Comparison of ENCODE assay signal across 12 cellular contexts in genomic region chr19:11361037-11361770, GRCh38. TPM values are rescaled to one million over a fixed set of nuclear protein-coding genes. Genes with fewer than 3 reads are reported as not detected.
A peak's percentile ranks its signal among the peaks of the same experiment; 100 is the strongest.
DNase-seq lines count a peak whose midpoint lies in the region; ATAC-seq, FAIRE-seq and TF ChIP-seq lines count a peak whose summit lies in the region.
"Had no signal": no experiment of that assay in that cellular context is flagged by ENCODE, and none has a peak within 500 bp of the region (broad histone marks: within the 10 kb centered on the region; RNA-seq: fewer than 3 reads in every experiment).

No MANE protein-coding gene starts in this region.

- H3K36me3 ChIP-seq in ectodermal cell (ENCODE audit: control insufficient read depth, insufficient read depth, low read length), result no peaks in the 10 kb centered on the region
- peaks cover 48% of the 10 kb centered on the region for H3K36me3 ChIP-seq in lower lobe of right lung

- CTCF ChIA-PET in A549 (lab: Yijun Ruan, JAX), result interaction anchor here (0.6 to 2.5 kb wide), 3 partner anchors 12 to 67 kb away, joined by 3 to 10 read pairs (median 5); no protein-coding TSS in a partner anchor

- intact Hi-C loops in lower lobe of right lung (cut with DNase I), result no loop called here

- TF ChIP-seq CTCF in A549 (IDR thresholded peaks at IDR 0.05) (no peak), lower lobe of right lung (IDR thresholded peaks at IDR 0.05) (no peak)

- no peak for TF ChIP-seq EP300 in A549 (IDR thresholded peaks at IDR 0.05)

- TF ChIP-seq RAD21 in A549 (conservative IDR thresholded peaks at IDR 0.05 in 1 of 2, IDR thresholded peaks at IDR 0.05 in 1 of 2), result no peak

- H3K9me3 ChIP-seq in A549 (no peaks in the 10 kb centered on the region), ectodermal cell (ENCODE audit: control insufficient read depth, low read length) (no peaks in the 10 kb centered on the region), lower lobe of right lung (no peaks in the 10 kb centered on the region)

- POLR2A ChIA-PET in A549 (lab: Yijun Ruan, JAX), result interaction anchor here (1.9 kb wide), 1 partner anchor 13 kb away, joined by 9 read pairs; the partner anchor contains the start of gene SWSAP1

- H3K27ac ChIP-seq in A549 (no peak overlapping the region), ectodermal cell (ENCODE audit: insufficient read depth, low read depth, low read length, poor library complexity, severe bottlenecking) (no peak overlapping the region), lower lobe of right lung (no peak overlapping the region)

- H3K4me2 ChIP-seq in A549, result no peak overlapping the region

- 82% methylated on average over 27 of the region's 43 CpGs for WGBS in A549 (ENCODE audit: missing lambda C conversion rate)
- 28 to 34% methylated on average over 43 of the region's 43 CpGs for WGBS in ectodermal cell, 2 experiments

- no peak for TF ChIP-seq POLR2A in A549 (IDR thresholded peaks at IDR 0.05; ENCODE audit: low read length)

- no peak for FAIRE-seq in A549 (lab: Jason Lieb, UNC)

- DNase-seq in A549 (ENCODE audit: low read depth in 1 of 2, low spot score in 1 of 2) (no peak), HPDE6-E6E7 (ENCODE audit: extremely low spot score) (peak; percentile 38), lower lobe of right lung (peak; percentile 84), middle frontal gyrus (ENCODE audit: extremely low spot score, low spot score) (no peak)
- DNase-seq: activated CD4-positive, alpha-beta memory T cell treated with anti-CD3 and anti-CD28 coated beads, Interleukin-2, amount 10 ng/mL, durations not matched to agents 7 days and 5 days; CD4-positive, alpha-beta memory T cell; NCI-H146; SHP77 treated with DMSO at 0.1 percent for 48 hours had no signal

- H3K4me1 ChIP-seq in A549 (no peaks in the 10 kb centered on the region), ectodermal cell (ENCODE audit: control insufficient read depth, insufficient read depth, low read length) (peaks cover 6% of the 10 kb centered on the region), lower lobe of right lung (peaks cover 8% of the 10 kb centered on the region)

- H3K4me3 ChIP-seq in A549 (no peak overlapping the region), ectodermal cell (ENCODE audit: insufficient read depth, low read depth, low read length) (peak overlapping the region; percentile 6), lower lobe of right lung (no peak overlapping the region)

- ATAC-seq in A549 (peak; percentile 33 to 66; a peak in 3 of 6 replicates), lower lobe of right lung (peak; percentile 65 to 71), GM21447 (IDR thresholded peaks at IDR 0.05; ENCODE audit: unreplicated experiment) (no peak), HG03354 (IDR thresholded peaks at IDR 0.05; ENCODE audit: poor library complexity, severe bottlenecking, unreplicated experiment) (no peak), GM19328 (IDR thresholded peaks at IDR 0.05; ENCODE audit: unreplicated experiment) (no peak)

- peaks cover 14% of the 10 kb centered on the region for H3K27me3 ChIP-seq in ectodermal cell (ENCODE audit: control insufficient read depth, insufficient read depth, low read length, poor library complexity, severe bottlenecking)
- no peaks in the 10 kb centered on the region for H3K27me3 ChIP-seq in lower lobe of right lung (ENCODE audit: low read depth)

TF ChIP-seq in A549, 52 proteins besides CTCF, POLR2A, EP300 and RAD21:
- TF ChIP-seq MAZ (IDR thresholded peaks at IDR 0.05; ENCODE audit: borderline replicate concordance, low read depth, low read length) (no peak), NFE2L2 (conservative IDR thresholded peaks at IDR 0.05; ENCODE audit: low read length) (no peak), RFX5 (IDR thresholded peaks at IDR 0.05) (no peak), KDM1A (IDR thresholded peaks at IDR 0.05; ENCODE audit: low read depth) (no peak), KDM5A (IDR thresholded peaks at IDR 0.05) (no peak), SMC3 (IDR thresholded peaks at IDR 0.05) (no peak), EHMT2 (IDR thresholded peaks at IDR 0.05; ENCODE audit: low read depth) (no peak)

RNA-seq across cellular contexts. Expression of gene PLPPR2, which starts 6.0 kb away (rescaled TPM):
- polyA plus RNA-seq in A549 (2011; rRNA removed) (5.6 and 6.3 TPM in 2 replicates), A549 (2017; fragmentation: RNase III; extraction: RNeasy Plus Mini Kit Qiagen cat#74134 plus additional on column Dnase treatment) (8.6 to 12.3 TPM (median 9.7 TPM) in 3 replicates)
- polyA plus RNA-seq in A549 (2012; cell fraction: cytosol; rRNA removed), result 8.6 and 11.8 TPM in 2 replicates
- 20.2 and 33.1 TPM in 2 replicates for polyA plus RNA-seq in A549 (2012; cell fraction: nucleus; rRNA removed)
- polyA minus RNA-seq in A549 (2011; rRNA and poly(A)+ RNA removed), result 4.7 TPM in 2 replicates
- 7.2 TPM for polyA plus RNA-seq in ectodermal cell (2013, experiment 1 of 4)
- 6.4 TPM for polyA plus RNA-seq in ectodermal cell (2013, experiment 2 of 4)
- polyA plus RNA-seq in ectodermal cell (2013, experiment 3 of 4), result 6.3 TPM
- 6.6 TPM for polyA plus RNA-seq in ectodermal cell (2013, experiment 4 of 4)
- 21.3 TPM for total RNA-seq in lower lobe of right lung

RNA-seq across cellular contexts. Expression of gene SWSAP1, which starts 13.3 kb away (rescaled TPM):
- polyA plus RNA-seq in A549 (2011; rRNA removed) (1.2 and 1.3 TPM in 2 replicates), A549 (2017; fragmentation: RNase III; extraction: RNeasy Plus Mini Kit Qiagen cat#74134 plus additional on column Dnase treatment) (1.5 to 1.8 TPM (median 1.5 TPM) in 3 replicates)
- 3.0 and 3.6 TPM in 2 replicates for polyA plus RNA-seq in A549 (2012; cell fraction: cytosol; rRNA removed)
- polyA plus RNA-seq in A549 (2012; cell fraction: nucleus; rRNA removed), result 2.6 and 3.3 TPM in 2 replicates
- 0.33 and 0.88 TPM in 2 replicates for polyA minus RNA-seq in A549 (2011; rRNA and poly(A)+ RNA removed)
- polyA plus RNA-seq in ectodermal cell (2013, experiment 1 of 4), result 3.9 TPM
- 4.3 TPM for polyA plus RNA-seq in ectodermal cell (2013, experiment 2 of 4)
- polyA plus RNA-seq in ectodermal cell (2013, experiment 3 of 4), result 2.7 TPM
- polyA plus RNA-seq in ectodermal cell (2013, experiment 4 of 4), result 3.0 TPM
- total RNA-seq in lower lobe of right lung, result 3.6 TPM

RNA-seq across cellular contexts. Expression of gene CCDC159, which starts 14.9 kb away (rescaled TPM):
- 11.3 and 12.2 TPM in 2 replicates for polyA plus RNA-seq in A549 (2011; rRNA removed)
- 7.5 and 7.9 TPM in 2 replicates for polyA plus RNA-seq in A549 (2012; cell fraction: cytosol; rRNA removed)
- polyA plus RNA-seq in A549 (2012; cell fraction: nucleus; rRNA removed), result 40.2 and 53.1 TPM in 2 replicates
- 8.4 to 11.2 TPM (median 8.6 TPM) in 3 replicates for polyA plus RNA-seq in A549 (2017; fragmentation: RNase III; extraction: RNeasy Plus Mini Kit Qiagen cat#74134 plus additional on column Dnase treatment)
- 8.0 and 12.8 TPM in 2 replicates for polyA minus RNA-seq in A549 (2011; rRNA and poly(A)+ RNA removed)
- polyA plus RNA-seq in ectodermal cell (2013, experiment 1 of 4), result 8.9 TPM
- 11.5 TPM for polyA plus RNA-seq in ectodermal cell (2013, experiment 2 of 4)
- polyA plus RNA-seq in ectodermal cell (2013, experiment 3 of 4), result 8.6 TPM
- 11.9 TPM for polyA plus RNA-seq in ectodermal cell (2013, experiment 4 of 4)
- 37.3 TPM for total RNA-seq in lower lobe of right lung

RNA-seq across cellular contexts. Expression of gene TMEM205, which starts 15.1 kb away (rescaled TPM):
- polyA plus RNA-seq in A549 (2011; rRNA removed) (183 and 230 TPM in 2 replicates), A549 (2017; fragmentation: RNase III; extraction: RNeasy Plus Mini Kit Qiagen cat#74134 plus additional on column Dnase treatment) (91.6 to 92.6 TPM (median 92.3 TPM) in 3 replicates)
- 269 and 277 TPM in 2 replicates for polyA plus RNA-seq in A549 (2012; cell fraction: cytosol; rRNA removed)
- 218 and 264 TPM in 2 replicates for polyA plus RNA-seq in A549 (2012; cell fraction: nucleus; rRNA removed)
- 135 and 193 TPM in 2 replicates for polyA minus RNA-seq in A549 (2011; rRNA and poly(A)+ RNA removed)
- 59.4 TPM for polyA plus RNA-seq in ectodermal cell (2013, experiment 1 of 4)
- 59.7 TPM for polyA plus RNA-seq in ectodermal cell (2013, experiment 2 of 4)
- polyA plus RNA-seq in ectodermal cell (2013, experiment 3 of 4), result 47.2 TPM
- 51.7 TPM for polyA plus RNA-seq in ectodermal cell (2013, experiment 4 of 4)
- 65.7 TPM for total RNA-seq in lower lobe of right lung

RNA-seq across cellular contexts. Expression of gene RAB3D, which starts 21.7 kb away (rescaled TPM):
- polyA plus RNA-seq in A549 (2011; rRNA removed) (22.3 and 26.8 TPM in 2 replicates), A549 (2017; fragmentation: RNase III; extraction: RNeasy Plus Mini Kit Qiagen cat#74134 plus additional on column Dnase treatment) (4.1 to 5.6 TPM (median 4.8 TPM) in 3 replicates)
- polyA plus RNA-seq in A549 (2012; cell fraction: cytosol; rRNA removed), result 13.2 and 14.0 TPM in 2 replicates
- 6.9 and 9.4 TPM in 2 replicates for polyA plus RNA-seq in A549 (2012; cell fraction: nucleus; rRNA removed)
- 95.2 and 136 TPM in 2 replicates for polyA minus RNA-seq in A549 (2011; rRNA and poly(A)+ RNA removed)
- polyA plus RNA-seq in ectodermal cell (2013, experiment 1 of 4), result 9.2 TPM
- 8.0 TPM for polyA plus RNA-seq in ectodermal cell (2013, experiment 2 of 4)
- 3.5 TPM for polyA plus RNA-seq in ectodermal cell (2013, experiment 3 of 4)
- polyA plus RNA-seq in ectodermal cell (2013, experiment 4 of 4), result 4.3 TPM
- total RNA-seq in lower lobe of right lung, result 53.6 TPM

Comparison
In these comparisons a context has a peak if more than half of its experiments do, and no peak if none do; other contexts are left out.
1. ATAC-seq: peak in A549 (2 of 2) and lower lobe of right lung (2 of 2); none in GM21447 (single experiment), HG03354 (single experiment) and GM19328 (single experiment).
2. DNase-seq: peak in HPDE6-E6E7 (single experiment) and lower lobe of right lung (single experiment); none in A549 (0 of 2) and middle frontal gyrus (single experiment).